ENCODE assay signal across 8 cellular contexts in the genomic region with DNA sequence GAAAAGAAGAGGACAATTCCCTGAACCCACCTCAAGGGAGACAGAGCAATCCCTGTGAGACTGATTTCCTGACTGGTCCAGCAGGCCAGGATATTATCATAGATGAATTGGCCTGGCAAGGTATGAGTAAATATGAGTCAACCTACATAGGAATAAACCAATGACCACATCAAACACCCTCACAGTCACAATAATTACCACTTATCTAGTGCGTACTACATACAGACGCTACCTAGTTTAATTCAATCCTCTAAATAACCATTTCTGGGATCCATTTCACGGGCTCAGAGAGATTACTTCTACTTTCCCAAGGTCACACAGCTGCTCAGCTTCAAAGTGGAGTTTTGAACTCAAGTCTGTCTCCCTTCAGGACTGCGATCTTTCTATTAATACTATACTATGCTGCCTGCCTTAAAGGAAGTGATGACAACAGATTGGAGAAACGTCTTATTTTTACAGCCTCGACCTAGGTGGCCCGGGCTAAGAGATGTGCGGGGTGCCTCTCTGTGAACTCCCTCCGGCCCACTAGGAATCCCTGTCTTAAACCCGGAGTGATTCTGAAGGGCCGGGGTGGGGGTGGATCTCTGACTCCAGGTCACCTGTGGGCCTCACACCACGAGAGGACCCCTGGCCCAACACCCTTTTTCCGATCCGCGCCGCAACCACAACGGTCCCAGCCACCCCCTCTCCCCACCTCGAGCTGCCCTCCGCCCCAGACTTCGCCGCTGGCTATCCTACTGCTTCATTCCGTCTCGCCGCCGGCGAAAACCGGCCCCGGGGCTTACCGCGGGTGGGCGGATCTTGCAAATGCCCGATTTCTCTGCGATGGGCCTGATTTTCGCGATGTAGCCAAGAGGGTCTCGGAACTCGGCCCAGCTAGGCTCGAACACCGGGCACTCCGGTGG. TPM values are rescaled to one million over a fixed set of nuclear protein-coding genes. Genes with fewer than 3 reads are reported as not detected.
DNase-seq lines count a peak whose midpoint lies in the region; ATAC-seq and TF ChIP-seq lines count a peak whose summit lies in the region.

No MANE protein-coding gene starts in this region.

- H3K9me2 ChIP-seq in GM23338 (ENCODE audit: insufficient read depth) = no peaks in the 10 kb centered on the region

- H3K27ac ChIP-seq in GM23338 (ENCODE audit: low read depth) = peak overlapping the region; percentile 98; the same call in 1 of the 2 replicates
- H3K27ac ChIP-seq in SK-N-MC = peak overlapping the region; percentile 97; the same call in 1 of the 2 replicates
- H3K27ac ChIP-seq in liver (ENCODE audit: low read depth in 1 of 2, low read length in 2 of 2) = peak overlapping the region; percentile 90 to 98
- H3K27ac ChIP-seq in substantia nigra (ENCODE audit: low read depth, low read length, poor library complexity, severe bottlenecking) = peak overlapping the region; percentile 80

- H3K9me3 Mint-ChIP-seq in GM23338 (no peaks in the 10 kb centered on the region; the same call in 2 of the 3 replicates), chondrocyte (ENCODE audit: low read depth) (no peaks in the 10 kb centered on the region)

- H3K27me3 Mint-ChIP-seq in GM23338 (ENCODE audit: insufficient read depth, low read depth, poor library complexity) = peaks cover 7% of the 10 kb centered on the region
- no peaks in the 10 kb centered on the region for H3K27me3 Mint-ChIP-seq in chondrocyte (ENCODE audit: low read depth)

- POLR2A ChIA-PET in BJ (lab: Charles Lee) = no interaction called here

- H3K36me3 ChIP-seq in BJ (ENCODE audit: control insufficient read depth, insufficient read depth, low read length) = 0 out of 2 replicates have a peak, but pooled peaks cover 2% of the 10 kb centered on the region
- no peaks in the 10 kb centered on the region for H3K36me3 ChIP-seq in GM23338 (ENCODE audit: insufficient read depth)
- peaks cover 28% of the 10 kb centered on the region for H3K36me3 ChIP-seq in SK-N-MC (ENCODE audit: insufficient read depth, low read length)
- peaks cover 0 to 21% (median 8%) of the 10 kb centered on the region in 4 donors for H3K36me3 ChIP-seq in liver (ENCODE audit: control insufficient read depth in 4 of 4, insufficient read depth in 3 of 4, low read depth in 1 of 4, low read length in 3 of 4)

- H3K4me3 ChIP-seq in BJ (ENCODE audit: low read depth, low read length) (peak overlapping the region; percentile 87), GM23338 (peak overlapping the region; percentile 87), SK-N-MC (peak overlapping the region; percentile 93), liver (ENCODE audit: low read depth in 1 of 3, low read length in 3 of 3) (peak overlapping the region; percentile 87 to 99 (median 88))

- H2AFZ ChIP-seq in GM23338 = no peak overlapping the region; the same call in 1 of the 2 replicates

- H3K4me1 Mint-ChIP-seq in GM23338 (peaks cover 23% of the 10 kb centered on the region), chondrocyte (ENCODE audit: low read depth) (peaks cover 32% of the 10 kb centered on the region)

- peak; percentile 13; the same call in 2 of the 3 replicates for ATAC-seq in GM23338

- no peaks in the 10 kb centered on the region for H3F3A ChIP-seq in GM23338 (replicated peaks; ENCODE audit: low read depth)

- CTCF ChIA-PET in BJ (lab: Yijun Ruan, JAX) = no interaction called here

- H3K9me3 ChIP-seq in SK-N-MC (ENCODE audit: low read depth, low read length) (no peaks in the 10 kb centered on the region), liver (ENCODE audit: control insufficient read depth in 4 of 4, low read length in 3 of 4) (no peaks in the 10 kb centered on the region)

- H3K9ac ChIP-seq in SK-N-MC (ENCODE audit: insufficient read length) = peak overlapping the region; percentile 99
- H3K9ac ChIP-seq in liver (ENCODE audit: low read depth in 1 of 2, low read length in 2 of 2) = peak overlapping the region; percentile 94 to 96

- TF ChIP-seq CTCF in BJ (IDR thresholded peaks at IDR 0.05; ENCODE audit: insufficient read depth, low read depth, low read length) (no peak), GM23338 (conservative IDR thresholded peaks at IDR 0.05; ENCODE audit: low read depth in 2 of 2) (no peak), chondrocyte (IDR thresholded peaks at IDR 0.05) (no peak), liver (IDR thresholded peaks at IDR 0.05; ENCODE audit: low read depth, low read length, missing input control) (no peak)

- H3K27me3 ChIP-seq in BJ (ENCODE audit: control insufficient read depth, insufficient read depth, low read length) (no peaks in the 10 kb centered on the region), GM23338 (ENCODE audit: insufficient read depth) (no peaks in the 10 kb centered on the region), liver (ENCODE audit: control insufficient read depth in 4 of 4, insufficient read depth in 4 of 4, low read length in 3 of 4) (no peaks in the 10 kb centered on the region)

- H3K4me3 Mint-ChIP-seq in GM23338 (peak overlapping the region; percentile 89), chondrocyte (ENCODE audit: unreplicated experiment) (peak overlapping the region; percentile 82)

- peak overlapping the region; percentile 80 for H3K4me2 ChIP-seq in GM23338

- 1% methylated on average over 40 of the region's 40 CpGs for WGBS in liver

- TF ChIP-seq RAD21 in liver (IDR thresholded peaks at IDR 0.05) = no peak

- H3K4me1 ChIP-seq in GM23338 (ENCODE audit: insufficient read depth) (peaks cover 8% of the 10 kb centered on the region; the same call in 1 of the 2 replicates), liver (ENCODE audit: control insufficient read depth in 4 of 4, insufficient read depth in 4 of 4, low read length in 3 of 4) (peaks cover 7 to 38% (median 32%) of the 10 kb centered on the region in 4 donors)

- H3K27ac Mint-ChIP-seq in GM23338 (peak overlapping the region; percentile 100), chondrocyte (ENCODE audit: unreplicated experiment) (peak overlapping the region; percentile 99)

- peaks cover 38% of the 10 kb centered on the region for H3K79me2 ChIP-seq in GM23338 (replicated peaks; ENCODE audit: insufficient read depth)

- DNase-seq in BJ (ENCODE audit: low read depth) (no peak), GM23338 (ENCODE audit: low spot score) (peak; percentile 24), SK-N-MC (ENCODE audit: low read depth, low spot score) (no peak), chondrocyte (ENCODE audit: low spot score) (no peak), substantia nigra (lab: John Stamatoyannopoulos, UW) (peak in 4 of 49 donors; percentile 17 to 60 (median 31)), NCI-H1105 treated with DMSO at 0.1 percent for 48 hours (lab: John Stamatoyannopoulos, UW) (no peak), NCI-H510A (lab: John Stamatoyannopoulos, UW) (no peak)

- H4K20me1 ChIP-seq in GM23338 (replicated peaks; ENCODE audit: insufficient read depth) = peaks cover 8% of the 10 kb centered on the region

- H3K36me3 Mint-ChIP-seq in GM23338 (ENCODE audit: low read depth) (peaks cover 12% of the 10 kb centered on the region; the same call in 2 of the 3 replicates), chondrocyte (ENCODE audit: low read depth) (peaks cover 5% of the 10 kb centered on the region)

TF ChIP-seq in GM23338, 12 proteins besides CTCF, POLR2A, EP300 and RAD21 (continues in another document):
- TF ChIP-seq NANOG (IDR thresholded peaks at IDR 0.05; ENCODE audit: borderline replicate concordance) = no peak

TF ChIP-seq in liver, 16 proteins besides CTCF, POLR2A, EP300 and RAD21:
- TF ChIP-seq, protein P1, sequence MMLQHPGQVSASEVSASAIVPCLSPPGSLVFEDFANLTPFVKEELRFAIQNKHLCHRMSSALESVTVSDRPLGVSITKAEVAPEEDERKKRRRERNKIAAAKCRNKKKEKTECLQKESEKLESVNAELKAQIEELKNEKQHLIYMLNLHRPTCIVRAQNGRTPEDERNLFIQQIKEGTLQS (IDR thresholded peaks at IDR 0.05) = no peak

RNA-seq across cellular contexts. Expression of gene KDM5C, which starts 0.8 kb away (rescaled TPM):
- polyA plus RNA-seq in BJ (2011; rRNA removed) (48.5 and 67.1 TPM in 2 replicates), GM23338 (2016; fragmentation: Nextera tagmentation; extraction: Ambion mirVana) (18.3 and 20.3 TPM in 2 replicates), liver (10 to 100 TPM; 14.7 to 14.8 TPM)
- 59.5 and 84.1 TPM in 2 replicates for polyA minus RNA-seq in BJ (2011; rRNA and poly(A)+ RNA removed)
- total RNA-seq in GM23338 (2014; rRNA removed; shearing (Covaris generic)) = 139 and 173 TPM in 2 replicates
- total RNA-seq in chondrocyte (70.1 to 85.0 TPM (median 75.2 TPM) in 3 replicates), liver (10 to 100 TPM; 39.2 to 74.7 TPM)

RNA-seq across cellular contexts. Expression of gene IQSEC2, which starts 57.2 kb away (rescaled TPM):
- polyA plus RNA-seq in BJ (2011; rRNA removed) = 10.6 and 13.5 TPM in 2 replicates
- 14.7 and 15.5 TPM in 2 replicates for polyA minus RNA-seq in BJ (2011; rRNA and poly(A)+ RNA removed)
- 81.6 and 92.2 TPM in 2 replicates for total RNA-seq in GM23338 (2014; rRNA removed; shearing (Covaris generic))
- polyA plus RNA-seq in GM23338 (2016; fragmentation: Nextera tagmentation; extraction: Ambion mirVana) = 10.7 and 12.3 TPM in 2 replicates
- total RNA-seq in chondrocyte = 8.0 to 11.6 TPM (median 8.2 TPM) in 3 replicates
- total RNA-seq in liver = 1 to 10 TPM; 1.0 to 2.1 TPM
- polyA plus RNA-seq in liver = 1 to 10 TPM in 1 of 2 donors, under 1 TPM in 1; 0.40 to 1.8 TPM
